In the genomic region with DNA sequence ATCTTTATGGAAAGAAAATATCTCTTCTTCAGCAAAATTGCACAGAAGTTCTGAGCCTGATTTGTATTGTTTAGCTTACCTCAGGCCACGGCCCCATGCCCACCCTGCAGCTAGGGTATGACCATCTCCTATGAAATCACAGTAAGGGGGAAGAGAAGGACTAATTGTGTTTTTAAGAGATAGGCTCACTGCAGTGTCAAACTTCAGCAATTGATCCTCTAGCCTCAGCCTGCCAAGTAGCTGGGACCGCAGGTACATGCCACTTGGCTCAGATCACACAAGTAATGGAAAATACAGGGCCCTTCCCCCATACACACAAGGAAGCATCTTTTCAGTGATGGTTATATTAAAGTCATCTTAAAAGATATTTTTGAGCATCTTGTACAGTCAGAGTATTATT, we compare ENCODE assay signal across 22 cellular contexts.
"Had no signal": no experiment of that assay in that cellular context is flagged by ENCODE, and none has a peak within 500 bp of the region (broad histone marks: within the 10 kb centered on the region; RNA-seq: fewer than 3 reads in every experiment).

No MANE protein-coding gene starts in this region.

- H3K27me3 ChIP-seq: neural progenitor cell, right lobe of liver, tibial nerve, upper lobe of left lung, uterus had no signal

- H3K27ac Mint-ChIP-seq: naive thymus-derived CD4-positive, alpha-beta T cell; nephron; neural progenitor cell; progenitor cell of endocrine pancreas had no signal

- H3K9ac ChIP-seq: neural progenitor cell, parathyroid adenoma had no signal

- H3K4me2 ChIP-seq: neural progenitor cell had no signal

- ATAC-seq: left lobe of liver; naive thymus-derived CD4-positive, alpha-beta T cell; right lobe of liver had no signal

- H3K4me3 ChIP-seq: dorsolateral prefrontal cortex, lung, neural progenitor cell, right lobe of liver, thoracic aorta, tibial nerve, upper lobe of left lung, uterus had no signal

- H3K9me3 Mint-ChIP-seq: neural progenitor cell had no signal

- H3K4me3 Mint-ChIP-seq: naive thymus-derived CD4-positive, alpha-beta T cell; nephron; neural progenitor cell had no signal

- H3K79me2 ChIP-seq: parathyroid adenoma had no signal

- H3K27ac ChIP-seq: dorsolateral prefrontal cortex, neural progenitor cell, parathyroid adenoma, right lobe of liver, thoracic aorta, tibial nerve, upper lobe of left lung, uterus had no signal

- H3K36me3 Mint-ChIP-seq: naive thymus-derived CD4-positive, alpha-beta T cell; neural progenitor cell had no signal

- H3K4me1 Mint-ChIP-seq: naive thymus-derived CD4-positive, alpha-beta T cell; nephron had no signal

- H3K27me3 Mint-ChIP-seq: progenitor cell of endocrine pancreas had no signal

- H3K4me1 ChIP-seq: parathyroid adenoma, right lobe of liver, tibial nerve, upper lobe of left lung, uterus had no signal

- DNase-seq: dorsolateral prefrontal cortex; effector CD4-positive, alpha-beta T cell; kidney; mesenchymal stem cell; midbrain; naive thymus-derived CD4-positive, alpha-beta T cell; right lobe of liver; small intestine; stimulated activated CD4-positive, alpha-beta T cell treated with anti-CD3 and anti-CD28 coated beads, Interleukin-15, amount 100 ng/mL, for 24 hours; stimulated activated CD4-positive, alpha-beta T cell treated with anti-CD3 and anti-CD28 coated beads, Interleukin-2, amount 100 ng/mL, for 48 hours; stimulated activated naive CD4-positive, alpha-beta T cell treated with Interleukin-2 at 50 U/mL for 16 hours; substantia nigra; upper lobe of left lung; uterus had no signal

- H3K36me3 ChIP-seq: neural progenitor cell, right lobe of liver, thoracic aorta, tibial nerve, upper lobe of left lung, uterus had no signal

- H3K9me3 ChIP-seq: right lobe of liver, thoracic aorta, tibial nerve, upper lobe of left lung, uterus had no signal
